In genomic region chr7:151137076-151137611, GRCh38 we compare ENCODE assay signal across 1 cellular context.
TF ChIP-seq lines count a peak whose summit lies in the region.

No MANE protein-coding gene starts in this region.

TF ChIP-seq in HepG2, 621 proteins besides CTCF, POLR2A, EP300 and RAD21:
- TF ChIP-seq, protein P1, sequence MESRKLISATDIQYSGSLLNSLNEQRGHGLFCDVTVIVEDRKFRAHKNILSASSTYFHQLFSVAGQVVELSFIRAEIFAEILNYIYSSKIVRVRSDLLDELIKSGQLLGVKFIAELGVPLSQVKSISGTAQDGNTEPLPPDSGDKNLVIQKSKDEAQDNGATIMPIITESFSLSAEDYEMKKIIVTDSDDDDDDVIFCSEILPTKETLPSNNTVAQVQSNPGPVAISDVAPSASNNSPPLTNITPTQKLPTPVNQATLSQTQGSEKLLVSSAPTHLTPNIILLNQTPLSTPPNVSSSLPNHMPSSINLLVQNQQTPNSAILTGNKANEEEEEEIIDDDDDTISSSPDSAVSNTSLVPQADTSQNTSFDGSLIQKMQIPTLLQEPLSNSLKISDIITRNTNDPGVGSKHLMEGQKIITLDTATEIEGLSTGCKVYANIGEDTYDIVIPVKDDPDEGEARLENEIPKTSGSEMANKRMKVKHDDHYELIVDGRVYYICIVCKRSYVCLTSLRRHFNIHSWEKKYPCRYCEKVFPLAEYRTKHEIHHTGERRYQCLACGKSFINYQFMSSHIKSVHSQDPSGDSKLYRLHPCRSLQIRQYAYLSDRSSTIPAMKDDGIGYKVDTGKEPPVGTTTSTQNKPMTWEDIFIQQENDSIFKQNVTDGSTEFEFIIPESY (CRISPR knock-in tag; IDR thresholded peaks at IDR 0.05), result peak; percentile 77
- TF ChIP-seq, protein P2, sequence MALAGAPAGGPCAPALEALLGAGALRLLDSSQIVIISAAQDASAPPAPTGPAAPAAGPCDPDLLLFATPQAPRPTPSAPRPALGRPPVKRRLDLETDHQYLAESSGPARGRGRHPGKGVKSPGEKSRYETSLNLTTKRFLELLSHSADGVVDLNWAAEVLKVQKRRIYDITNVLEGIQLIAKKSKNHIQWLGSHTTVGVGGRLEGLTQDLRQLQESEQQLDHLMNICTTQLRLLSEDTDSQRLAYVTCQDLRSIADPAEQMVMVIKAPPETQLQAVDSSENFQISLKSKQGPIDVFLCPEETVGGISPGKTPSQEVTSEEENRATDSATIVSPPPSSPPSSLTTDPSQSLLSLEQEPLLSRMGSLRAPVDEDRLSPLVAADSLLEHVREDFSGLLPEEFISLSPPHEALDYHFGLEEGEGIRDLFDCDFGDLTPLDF (CRISPR knock-in tag; IDR thresholded peaks at IDR 0.05), result no peak
